25 cellular contexts compared by ENCODE assay signal in the genomic region with DNA sequence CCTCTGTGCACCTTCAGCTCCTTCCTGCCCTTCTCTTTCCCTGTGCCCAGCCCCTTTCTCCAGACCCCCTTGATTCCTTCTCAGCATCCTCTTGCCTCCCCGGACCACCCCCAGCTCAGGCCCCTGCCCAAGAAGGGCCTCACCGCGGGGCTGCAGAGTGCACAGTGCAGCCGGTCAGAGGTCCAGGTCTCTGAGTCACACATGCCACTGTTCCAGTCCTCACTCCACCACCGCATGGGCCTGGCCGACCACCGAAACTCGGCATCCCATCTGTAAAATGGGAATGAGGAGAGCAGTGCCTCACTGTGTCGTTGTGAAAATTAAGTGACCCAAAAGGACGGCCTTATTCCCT. TPM values are rescaled to one million over a fixed set of nuclear protein-coding genes. Genes with fewer than 3 reads are reported as not detected.
DNase-seq lines count a peak whose midpoint lies in the region; ATAC-seq, FAIRE-seq and TF ChIP-seq lines count a peak whose summit lies in the region.
"Had no signal": no experiment of that assay in that cellular context is flagged by ENCODE, and none has a peak within 500 bp of the region (broad histone marks: within the 10 kb centered on the region; RNA-seq: fewer than 3 reads in every experiment).

No MANE protein-coding gene starts in this region.

- H3K79me2 ChIP-seq in SK-N-SH (ENCODE audit: insufficient read depth) (peaks cover 5% of the 10 kb centered on the region; the same call in 1 of the 2 replicates), hepatocyte (no peaks in the 10 kb centered on the region)

- FAIRE-seq in A549 (lab: Jason Lieb, UNC), result no peak
- FAIRE-seq: A204.1 had no signal

- H3K4me3 ChIP-seq in A549 (no peak overlapping the region), SK-N-SH (ENCODE audit: low read depth in 2 of 2, low read length in 1 of 2) (no peak overlapping the region), hepatocyte (no peak overlapping the region), sigmoid colon (no peak overlapping the region)
- H3K4me3 ChIP-seq: thoracic aorta had no signal

- H3K4me1 ChIP-seq in A549 (peaks cover 51% of the 10 kb centered on the region), SK-N-SH (ENCODE audit: control insufficient read depth in 1 of 2, insufficient read depth in 2 of 2, low read depth in 1 of 2, low read length in 1 of 2) (peaks cover 38 to 50% of the 10 kb centered on the region in 2 experiments), hepatocyte (ENCODE audit: insufficient read depth) (peaks cover 29% of the 10 kb centered on the region), sigmoid colon (peaks cover 0 to 52% (median 35%) of the 10 kb centered on the region in 4 donors)

- TF ChIP-seq POLR2A in A549 (IDR thresholded peaks at IDR 0.05; ENCODE audit: low read length) (no peak), sigmoid colon (IDR thresholded peaks at IDR 0.05) (no peak)

- peaks cover 17% of the 10 kb centered on the region for H3F3A ChIP-seq in SK-N-SH (replicated peaks; ENCODE audit: insufficient read depth)

- ATAC-seq in A549, result peak; percentile 48 to 68
- no peak for ATAC-seq in HG02973 (IDR thresholded peaks at IDR 0.05; ENCODE audit: unreplicated experiment)
- no peak for ATAC-seq in GM21423 (IDR thresholded peaks at IDR 0.05; ENCODE audit: unreplicated experiment)
- ATAC-seq: activated CD8-positive, alpha-beta T cell treated with anti-CD3 and anti-CD28 coated beads, Interleukin-2, amount 10 ng/mL, durations not matched to agents 7 days and 5 days; activated T-cell treated with anti-CD3 and anti-CD28 coated beads, Interleukin-2, amount 50 U/mL, for 72 hours had no signal

- H3K27me3 ChIP-seq in SK-N-SH (ENCODE audit: insufficient read depth), result no peaks in the 10 kb centered on the region
- H3K27me3 ChIP-seq in hepatocyte, result no peaks in the 10 kb centered on the region
- no peaks in the 10 kb centered on the region for H3K27me3 ChIP-seq in sigmoid colon

- 50% methylated on average over 8 of the region's 10 CpGs for WGBS in A549 (ENCODE audit: missing lambda C conversion rate)
- 30% methylated on average over 10 of the region's 10 CpGs for WGBS in SK-N-SH (ENCODE audit: low lambda C conversion rate)
- 84% methylated on average over 10 of the region's 10 CpGs for WGBS in hepatocyte (ENCODE audit: low lambda C conversion rate, missing lambda C conversion rate)
- 84 to 89% methylated on average over 10 of the region's 10 CpGs for WGBS in sigmoid colon, 2 donors

- TF ChIP-seq CTCF in A549 (IDR thresholded peaks at IDR 0.05) (no peak), SK-N-SH (IDR thresholded peaks at IDR 0.05) (no peak), hepatocyte (IDR thresholded peaks at IDR 0.05; ENCODE audit: poor library complexity) (no peak), sigmoid colon (IDR thresholded peaks at IDR 0.05) (no peak)

- H3K4me2 ChIP-seq in A549 (peak overlapping the region; percentile 56), SK-N-SH (peak overlapping the region; percentile 52; the same call in 1 of the 2 replicates), hepatocyte (no peak overlapping the region)

- peaks cover 21% of the 10 kb centered on the region for H3K9me3 ChIP-seq in A549
- H3K9me3 ChIP-seq in SK-N-SH, result no peaks in the 10 kb centered on the region; the same call in 1 of the 2 replicates
- H3K9me3 ChIP-seq in hepatocyte (ENCODE audit: low read depth), result no peaks in the 10 kb centered on the region
- no peaks in the 10 kb centered on the region for H3K9me3 ChIP-seq in sigmoid colon
- H3K9me3 ChIP-seq: thoracic aorta had no signal

- intact Hi-C loops in sigmoid colon (cut with DNase I), result loop anchor here (1.0 kb wide), 1 partner anchor 165 kb away; no protein-coding TSS in a partner anchor

- TF ChIP-seq EP300 in A549 (IDR thresholded peaks at IDR 0.05), result no peak
- TF ChIP-seq EP300 in SK-N-SH (IDR thresholded peaks at IDR 0.05; ENCODE audit: borderline replicate concordance in 1 of 2, low read depth in 1 of 2, low read length in 1 of 2), result no peak
- TF ChIP-seq EP300 in sigmoid colon (IDR thresholded peaks at IDR 0.05), result no peak

- H4K20me1 ChIP-seq in SK-N-SH (ENCODE audit: insufficient read depth), result no peaks in the 10 kb centered on the region
- H4K20me1 ChIP-seq in hepatocyte (ENCODE audit: insufficient read depth, poor library complexity, severe bottlenecking), result no peaks in the 10 kb centered on the region

- H2AFZ ChIP-seq in SK-N-SH (ENCODE audit: low read depth) (no peak overlapping the region), hepatocyte (no peak overlapping the region)

- H3K36me3 ChIP-seq in SK-N-SH (replicated peaks in 1 of 2; ENCODE audit: control insufficient read depth in 1 of 2, insufficient read depth in 2 of 2, low read length in 1 of 2) (peaks cover 0 to 10% of the 10 kb centered on the region in 2 experiments), hepatocyte (replicated peaks; ENCODE audit: insufficient read depth, low read depth) (no peaks in the 10 kb centered on the region), sigmoid colon (no peaks in the 10 kb centered on the region)
- H3K36me3 ChIP-seq: thoracic aorta had no signal

- no peak for DNase-seq in A549 (ENCODE audit: low read depth in 1 of 2, low spot score in 1 of 2)
- no peak for DNase-seq in SK-N-SH
- no peak for DNase-seq in hepatocyte (ENCODE audit: low spot score)
- DNase-seq in sigmoid colon, result no peak
- DNase-seq in NOMO-1 treated with DMSO at 0.1 percent for 48 hours (lab: John Stamatoyannopoulos, UW; ENCODE audit: unreplicated experiment), result no peak
- DNase-seq in DMS53 (lab: John Stamatoyannopoulos, UW), result no peak
- DNase-seq: activated CD8-positive, alpha-beta T cell treated with anti-CD3 and anti-CD28 coated beads, Interleukin-2, amount 10 ng/mL, durations not matched to agents 7 days and 5 days; activated naive CD8-positive, alpha-beta T cell treated with anti-CD3 and anti-CD28 coated beads, Interleukin-2, amount 10 ng/mL, durations not matched to agents 7 days and 5 days; activated T-cell treated with anti-CD3 and anti-CD28 coated beads, Interleukin-2, amount 50 U/mL, for 72 hours; CD4-positive, alpha-beta T cell; central memory CD4-positive, alpha-beta T cell; DND-41; foreskin melanocyte; NCI-H1092 treated with DMSO at 0.1 percent for 48 hours; NCI-H2171; NCI-H82; nephron progenitor cell; stimulated activated CD4-positive, alpha-beta T cell treated with anti-CD3 and anti-CD28 coated beads, Interleukin-2, amount 100 ng/mL, for 48 hours; T-helper 1 cell had no signal

- H3K9ac ChIP-seq in SK-N-SH, result peak overlapping the region; percentile 40; the same call in 1 of the 2 replicates

- no peak for TF ChIP-seq RAD21 in A549 (conservative IDR thresholded peaks at IDR 0.05 in 1 of 2, IDR thresholded peaks at IDR 0.05 in 1 of 2)
- no peak for TF ChIP-seq RAD21 in SK-N-SH (IDR thresholded peaks at IDR 0.05; ENCODE audit: low read length)

- H3K27ac ChIP-seq in A549 (peak overlapping the region; percentile 82 to 92), SK-N-SH (ENCODE audit: low read depth in 2 of 2, low read length in 1 of 2) (peak overlapping the region in 1 of 2 experiments; percentile 87; a peak in 2 of 4 replicates), hepatocyte (peak overlapping the region; percentile 64), sigmoid colon (peak overlapping the region; percentile 64 to 83 (median 76))
- H3K27ac ChIP-seq: thoracic aorta had no signal

- no peaks in the 10 kb centered on the region for H3K9me2 ChIP-seq in SK-N-SH
- H3K9me2 ChIP-seq in hepatocyte (replicated peaks; ENCODE audit: insufficient read depth), result no peaks in the 10 kb centered on the region

- POLR2A ChIA-PET in A549 (lab: Yijun Ruan, JAX), result interaction anchor here (1.4 kb wide), 1 partner anchor 23 kb away, joined by 5 read pairs; no protein-coding TSS in a partner anchor
- POLR2A ChIA-PET in SK-N-SH (lab: Yijun Ruan, JAX), result no interaction called here

- CTCF ChIA-PET in A549 (lab: Yijun Ruan, JAX) (interaction anchor here (0.5 to 3.1 kb wide), 7 partner anchors 12 to 271 kb away, joined by 3 to 12 read pairs (median 5); a partner anchor contains a TSS), SK-N-SH (lab: Yijun Ruan, JAX) (interaction anchor here (0.7 to 4.7 kb wide), 2 partner anchors 168 to 271 kb away, joined by 3 to 49 read pairs; no protein-coding TSS in a partner anchor)

TF ChIP-seq in A549, 52 proteins besides CTCF, POLR2A, EP300 and RAD21 (continues in another document):
- TF ChIP-seq, protein P1, sequence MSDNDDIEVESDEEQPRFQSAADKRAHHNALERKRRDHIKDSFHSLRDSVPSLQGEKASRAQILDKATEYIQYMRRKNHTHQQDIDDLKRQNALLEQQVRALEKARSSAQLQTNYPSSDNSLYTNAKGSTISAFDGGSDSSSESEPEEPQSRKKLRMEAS (IDR thresholded peaks at IDR 0.05), result 0 out of 2 replicates have a peak, but pooled peaks have one; percentile 19

TF ChIP-seq in SK-N-SH, 30 proteins besides CTCF, POLR2A, EP300 and RAD21 (continues in another document):
- TF ChIP-seq, protein P2, sequence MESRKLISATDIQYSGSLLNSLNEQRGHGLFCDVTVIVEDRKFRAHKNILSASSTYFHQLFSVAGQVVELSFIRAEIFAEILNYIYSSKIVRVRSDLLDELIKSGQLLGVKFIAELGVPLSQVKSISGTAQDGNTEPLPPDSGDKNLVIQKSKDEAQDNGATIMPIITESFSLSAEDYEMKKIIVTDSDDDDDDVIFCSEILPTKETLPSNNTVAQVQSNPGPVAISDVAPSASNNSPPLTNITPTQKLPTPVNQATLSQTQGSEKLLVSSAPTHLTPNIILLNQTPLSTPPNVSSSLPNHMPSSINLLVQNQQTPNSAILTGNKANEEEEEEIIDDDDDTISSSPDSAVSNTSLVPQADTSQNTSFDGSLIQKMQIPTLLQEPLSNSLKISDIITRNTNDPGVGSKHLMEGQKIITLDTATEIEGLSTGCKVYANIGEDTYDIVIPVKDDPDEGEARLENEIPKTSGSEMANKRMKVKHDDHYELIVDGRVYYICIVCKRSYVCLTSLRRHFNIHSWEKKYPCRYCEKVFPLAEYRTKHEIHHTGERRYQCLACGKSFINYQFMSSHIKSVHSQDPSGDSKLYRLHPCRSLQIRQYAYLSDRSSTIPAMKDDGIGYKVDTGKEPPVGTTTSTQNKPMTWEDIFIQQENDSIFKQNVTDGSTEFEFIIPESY (IDR thresholded peaks at IDR 0.05; ENCODE audit: borderline replicate concordance, low read depth), result no peak
- TF ChIP-seq FOXM1 (IDR thresholded peaks at IDR 0.05; ENCODE audit: low read depth) (peak; percentile 11; the same call in 1 of the 2 replicates), FOSL2 (IDR thresholded peaks at IDR 0.05; ENCODE audit: borderline replicate concordance, low read depth) (no peak)

RNA-seq across cellular contexts. Expression of a gene that starts 13.3 kb away (rescaled TPM):
- polyA plus RNA-seq in A549 (2011; rRNA removed) (3.3 and 3.5 TPM in 2 replicates), A549 (2017; fragmentation: RNase III; extraction: RNeasy Plus Mini Kit Qiagen cat#74134 plus additional on column Dnase treatment) (2.6 to 3.3 TPM (median 2.8 TPM) in 3 replicates), SK-N-SH (2012; rRNA removed) (14.4 and 16.9 TPM in 2 replicates), hepatocyte (33.0 and 48.6 TPM in 2 replicates), sigmoid colon (1 to 10 TPM; 2.4 to 4.9 (median 4.2) TPM)
- polyA plus RNA-seq in A549 (2012; cell fraction: cytosol; rRNA removed), result 1.4 and 2.8 TPM in 2 replicates
- 5.9 and 7.0 TPM in 2 replicates for polyA plus RNA-seq in A549 (2012; cell fraction: nucleus; rRNA removed)
- 1.7 and 2.5 TPM in 2 replicates for polyA minus RNA-seq in A549 (2011; rRNA and poly(A)+ RNA removed)
- polyA plus RNA-seq in SK-N-SH (2012; cell fraction: cytosol; rRNA removed), result 7.0 and 10.3 TPM in 2 replicates
- 16.6 and 26.9 TPM in 2 replicates for polyA plus RNA-seq in SK-N-SH (2012; cell fraction: nucleus; rRNA removed)
- total RNA-seq in hepatocyte (11.9 and 15.3 TPM in 2 replicates), sigmoid colon (1 to 10 TPM in 2 of 4 donors, under 1 TPM in 2; 0.33 to 2.9 (median 0.73) TPM)
- total RNA-seq: activated CD8-positive, alpha-beta T cell treated with anti-CD3 and anti-CD28 coated beads, Interleukin-2, amount 10 ng/mL, durations not matched to agents 7 days and 5 days; activated naive CD8-positive, alpha-beta T cell treated with anti-CD3 and anti-CD28 coated beads, Interleukin-2, amount 10 ng/mL, durations not matched to agents 7 days and 5 days; activated T-cell treated with anti-CD3 and anti-CD28 coated beads, Interleukin-2, amount 50 U/mL, for 72 hours; CD4-positive, alpha-beta T cell; liver; right cardiac atrium had no signal
- polyA plus RNA-seq: liver had no signal

Comparison
In these comparisons a context has a peak if more than half of its experiments do, and no peak if none do; other contexts are left out.
1. ATAC-seq: peak in A549 (2 of 2); none in HG02973 (single experiment) and GM21423 (single experiment).